In the genomic region with DNA sequence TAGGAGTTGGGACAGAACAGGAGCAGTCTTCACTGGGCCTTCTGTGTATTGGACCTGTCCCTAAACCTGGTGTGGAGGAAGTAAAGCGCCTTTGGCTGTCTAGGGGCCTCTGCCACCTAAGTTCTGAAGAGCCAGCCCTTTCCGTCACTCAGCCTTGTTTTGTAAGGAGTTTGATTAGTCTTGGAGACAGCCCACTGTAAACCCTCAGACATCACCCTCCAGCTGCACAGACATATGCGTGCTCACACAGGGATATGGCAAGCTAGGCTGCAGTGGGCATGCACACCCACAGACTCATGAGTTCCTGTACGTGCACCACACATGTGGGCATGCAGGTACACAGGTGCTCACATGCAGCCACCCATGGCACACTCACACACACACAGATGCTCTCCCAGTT, we compare ENCODE assay signal across 19 cellular contexts. TPM values are rescaled to one million over a fixed set of nuclear protein-coding genes. Genes with fewer than 3 reads are reported as not detected.
A peak's percentile ranks its signal among the peaks of the same experiment; 100 is the strongest.
DNase-seq lines count a peak whose midpoint lies in the region; ATAC-seq and TF ChIP-seq lines count a peak whose summit lies in the region.
"Had no signal": no experiment of that assay in that cellular context is flagged by ENCODE, and none has a peak within 500 bp of the region (broad histone marks: within the 10 kb centered on the region; RNA-seq: fewer than 3 reads in every experiment).

No MANE protein-coding gene starts in this region.

- H3K36me3 ChIP-seq in OCI-LY7 (ENCODE audit: insufficient read depth, low read length), result peaks cover 67% of the 10 kb centered on the region; the same call in 1 of the 2 replicates
- peaks cover 0 to 21% of the 10 kb centered on the region in 2 donors for H3K36me3 ChIP-seq in left lung
- H3K36me3 ChIP-seq in esophagus muscularis mucosa, result peaks cover 0 to 6% (median 0%) of the 10 kb centered on the region in 4 donors

- no peak for TF ChIP-seq CTCF in GM12875 (IDR thresholded peaks at IDR 0.05; ENCODE audit: borderline replicate concordance, insufficient read depth, low read depth, low read length)
- TF ChIP-seq CTCF in OCI-LY7 (conservative IDR thresholded peaks at IDR 0.05; ENCODE audit: low read length), result no peak
- TF ChIP-seq CTCF in left lung (IDR thresholded peaks at IDR 0.05), result no peak
- no peak for TF ChIP-seq CTCF in esophagus muscularis mucosa (IDR thresholded peaks at IDR 0.05)

- POLR2A ChIA-PET in OCI-LY7 (lab: Charles Lee), result interaction anchor here (1.0 kb wide), 1 partner anchor 38 kb away, joined by 3 read pairs; no protein-coding TSS in a partner anchor

- H3K9me3 Mint-ChIP-seq in stimulated activated memory B cell treated with anti-CD40 and anti-IgM and Interleukin-4, amounts not matched to agents 10 μg/mL and 1 μg/mL and 100 μg/mL, for 72 hours, result no peaks in the 10 kb centered on the region
- H3K9me3 Mint-ChIP-seq: activated naive CD8-positive, alpha-beta T cell treated with anti-CD3 and anti-CD28 coated beads, Interleukin-2, amount 50 U/mL, for 24 hours; activated T-helper 2 cell treated with anti-CD3 and anti-CD28 coated beads, Interferon-gamma antibody, Interleukin-2, Interleukin-4, amounts not matched to agents 10 μg/mL and 5 μg/mL and 100 μg/mL, durations not matched to agents 14 hours and 24 hours and 36 hours; central memory CD8-positive, alpha-beta T cell; mesothelial cell of epicardium had no signal

- CTCF ChIA-PET in OCI-LY7 (lab: Charles Lee; ENCODE audit: unreplicated experiment), result interaction anchor here (0.8 to 1.4 kb wide), 4 partner anchors 9 to 30 kb away, joined by 3 to 5 read pairs (median 4); no protein-coding TSS in a partner anchor

- peaks cover 14% of the 10 kb centered on the region; the same call in 1 of the 2 replicates for H4K20me1 ChIP-seq in OCI-LY7 (ENCODE audit: insufficient read depth, low read length)

- 83% methylated on average over 4 of the region's 4 CpGs for WGBS in esophagus muscularis mucosa

- no peak overlapping the region for H2AFZ ChIP-seq in OCI-LY7 (ENCODE audit: low read length)
- H2AFZ ChIP-seq: hepatocyte had no signal

- ATAC-seq in left lung (no peak), GM21360 (IDR thresholded peaks at IDR 0.05; ENCODE audit: unreplicated experiment) (no peak), GM18511 (IDR thresholded peaks at IDR 0.05; ENCODE audit: unreplicated experiment) (no peak)
- ATAC-seq in stimulated activated memory B cell treated with anti-CD40 and anti-IgM and Interleukin-4, amounts not matched to agents 10 μg/mL and 1 μg/mL and 100 μg/mL, for 72 hours, result no peak
- ATAC-seq: activated CD8-positive, alpha-beta memory T cell treated with anti-CD3 and anti-CD28 coated beads, Interleukin-2, amount 10 ng/mL, durations not matched to agents 7 days and 5 days; activated naive CD8-positive, alpha-beta T cell treated with anti-CD3 and anti-CD28 coated beads, Interleukin-2, amount 50 U/mL, for 24 hours had no signal

- H3K27me3 Mint-ChIP-seq in stimulated activated memory B cell treated with anti-CD40 and anti-IgM and Interleukin-4, amounts not matched to agents 10 μg/mL and 1 μg/mL and 100 μg/mL, for 72 hours, result no peaks in the 10 kb centered on the region
- H3K27me3 Mint-ChIP-seq: activated CD8-positive, alpha-beta memory T cell treated with anti-CD3 and anti-CD28 coated beads, Interleukin-2, amount 10 ng/mL, durations not matched to agents 7 days and 5 days; activated naive CD8-positive, alpha-beta T cell treated with anti-CD3 and anti-CD28 coated beads, Interleukin-2, amount 50 U/mL, for 24 hours; central memory CD8-positive, alpha-beta T cell had no signal

- H3K27me3 ChIP-seq in left lung (no peaks in the 10 kb centered on the region), esophagus muscularis mucosa (no peaks in the 10 kb centered on the region)
- H3K27me3 ChIP-seq: hepatocyte had no signal

- TF ChIP-seq EP300 in esophagus muscularis mucosa (IDR thresholded peaks at IDR 0.05), result no peak

- H3K4me1 Mint-ChIP-seq in stimulated activated memory B cell treated with anti-CD40 and anti-IgM and Interleukin-4, amounts not matched to agents 10 μg/mL and 1 μg/mL and 100 μg/mL, for 72 hours, result peaks cover 85% of the 10 kb centered on the region

- DNase-seq in OCI-LY7 (ENCODE audit: low spot score), result no peak
- DNase-seq in left lung, result no peak
- DNase-seq in esophagus muscularis mucosa (ENCODE audit: extremely low spot score), result no peak
- DNase-seq in ureter (ENCODE audit: low spot score), result no peak
- DNase-seq: activated CD8-positive, alpha-beta memory T cell treated with anti-CD3 and anti-CD28 coated beads, Interleukin-2, amount 10 ng/mL, durations not matched to agents 7 days and 5 days; activated naive CD8-positive, alpha-beta T cell treated with anti-CD3 and anti-CD28 coated beads, Interleukin-2, amount 50 U/mL, for 24 hours; kidney; NCI-H1417; NK-92 treated with Interleukin-12 subunit alpha and Interleukin-12 subunit beta, amount 100 ng/mL, for 24 hours; stimulated activated CD4-positive, alpha-beta T cell treated with anti-CD3 and anti-CD28 coated beads, Interleukin-1b, Interleukin-23, amount 100 ng/mL, for 48 hours had no signal

- H3K9me3 ChIP-seq in OCI-LY7 (ENCODE audit: low read length) (no peaks in the 10 kb centered on the region), left lung (no peaks in the 10 kb centered on the region), esophagus muscularis mucosa (no peaks in the 10 kb centered on the region)

- peak overlapping the region; percentile 28 for H3K4me3 Mint-ChIP-seq in stimulated activated memory B cell treated with anti-CD40 and anti-IgM and Interleukin-4, amounts not matched to agents 10 μg/mL and 1 μg/mL and 100 μg/mL, for 72 hours
- H3K4me3 Mint-ChIP-seq: activated CD8-positive, alpha-beta memory T cell treated with anti-CD3 and anti-CD28 coated beads, Interleukin-2, amount 10 ng/mL, durations not matched to agents 7 days and 5 days; activated naive CD8-positive, alpha-beta T cell treated with anti-CD3 and anti-CD28 coated beads, Interleukin-2, amount 50 U/mL, for 24 hours; central memory CD8-positive, alpha-beta T cell; mesothelial cell of epicardium had no signal

- H3K27ac ChIP-seq in OCI-LY7 (ENCODE audit: low read depth, low read length, poor library complexity, severe bottlenecking) (peak overlapping the region; percentile 94), left lung (peak overlapping the region; percentile 34 to 95), esophagus muscularis mucosa (replicated peaks in 1 of 4) (peak overlapping the region in 2 of 4 donors; percentile 40 to 57)
- H3K27ac ChIP-seq: hepatocyte, KMS-11 had no signal

- H3K9me2 ChIP-seq in OCI-LY7 (ENCODE audit: insufficient read depth, low read length), result no peaks in the 10 kb centered on the region

- intact Hi-C loops in OCI-LY7 (cut with micrococcal nuclease; ENCODE audit: unreplicated experiment) (no loop called here), left lung (cut with DNase I) (no loop called here), esophagus muscularis mucosa (cut with DNase I) (no loop called here)

- H3K27ac Mint-ChIP-seq in stimulated activated memory B cell treated with anti-CD40 and anti-IgM and Interleukin-4, amounts not matched to agents 10 μg/mL and 1 μg/mL and 100 μg/mL, for 72 hours, result peak overlapping the region; percentile 80
- H3K27ac Mint-ChIP-seq: activated CD8-positive, alpha-beta memory T cell treated with anti-CD3 and anti-CD28 coated beads, Interleukin-2, amount 10 ng/mL, durations not matched to agents 7 days and 5 days; activated naive CD8-positive, alpha-beta T cell treated with anti-CD3 and anti-CD28 coated beads, Interleukin-2, amount 50 U/mL, for 24 hours; activated T-helper 2 cell treated with anti-CD3 and anti-CD28 coated beads, Interferon-gamma antibody, Interleukin-2, Interleukin-4, amounts not matched to agents 10 μg/mL and 5 μg/mL and 100 μg/mL, durations not matched to agents 14 hours and 24 hours and 36 hours; mesothelial cell of epicardium had no signal

- peaks cover 97% of the 10 kb centered on the region for H3K79me2 ChIP-seq in OCI-LY7 (ENCODE audit: insufficient read depth, low read depth, low read length)

- H3K4me1 ChIP-seq in OCI-LY7 (ENCODE audit: insufficient read depth, low read length, poor library complexity, severe bottlenecking) (peaks cover 84% of the 10 kb centered on the region), left lung (peaks cover 24 to 83% of the 10 kb centered on the region in 2 donors), esophagus muscularis mucosa (peaks cover 16 to 96% (median 64%) of the 10 kb centered on the region in 4 donors)

- H3K36me3 Mint-ChIP-seq in stimulated activated memory B cell treated with anti-CD40 and anti-IgM and Interleukin-4, amounts not matched to agents 10 μg/mL and 1 μg/mL and 100 μg/mL, for 72 hours, result peaks cover 12% of the 10 kb centered on the region
- H3K36me3 Mint-ChIP-seq: activated CD8-positive, alpha-beta memory T cell treated with anti-CD3 and anti-CD28 coated beads, Interleukin-2, amount 10 ng/mL, durations not matched to agents 7 days and 5 days; mesothelial cell of epicardium had no signal

- H3K4me2 ChIP-seq in OCI-LY7 (ENCODE audit: low read length), result peak overlapping the region; percentile 91
- H3K4me2 ChIP-seq: hepatocyte, KMS-11 had no signal

- peak overlapping the region; percentile 36 for H3K4me3 ChIP-seq in GM12875 (ENCODE audit: low read depth, low read length)
- peak overlapping the region; percentile 53 for H3K4me3 ChIP-seq in OCI-LY7 (ENCODE audit: low read depth, low read length, poor library complexity, severe bottlenecking)
- H3K4me3 ChIP-seq in left lung, result peak overlapping the region in 1 of 2 donors; percentile 45
- no peak overlapping the region for H3K4me3 ChIP-seq in esophagus muscularis mucosa
- H3K4me3 ChIP-seq: hepatocyte had no signal

- TF ChIP-seq POLR2A in esophagus muscularis mucosa (IDR thresholded peaks at IDR 0.05; ENCODE audit: low read depth), result no peak

- BruUV-seq in OCI-LY7 (replicated peaks; lab: Mats Ljungman, UMichigan), result no TSS peak

RNA-seq across cellular contexts. Expression of a gene that starts 5.2 kb away (rescaled TPM):
- total RNA-seq in OCI-LY7 (2014; rRNA removed; shearing (Covaris generic)), result 9.5 and 13.3 TPM in 2 replicates
- total RNA-seq in OCI-LY7 (2022) (91.6 and 108 TPM in 2 replicates), left lung (10 to 100 TPM; 73.2 to 73.7 TPM), esophagus muscularis mucosa (10 to 100 TPM in 3 of 4 donors, 1 to 10 TPM in 1; 7.0 to 16.7 (median 12.4) TPM), ureter (82.2 TPM)

RNA-seq across cellular contexts. Expression of a gene that starts 36.0 kb away (rescaled TPM):
- total RNA-seq in OCI-LY7 (2014; rRNA removed; shearing (Covaris generic)), result 9.9 and 15.8 TPM in 2 replicates
- total RNA-seq in OCI-LY7 (2022) (34.7 and 34.8 TPM in 2 replicates), left lung (10 to 100 TPM; 24.3 to 28.0 TPM), esophagus muscularis mucosa (10 to 100 TPM in 1 of 4 donors, 1 to 10 TPM in 3; 6.8 to 10.3 (median 9.0) TPM), ureter (33.3 TPM)

Comparison
In these comparisons a context has a peak if more than half of its experiments do, and no peak if none do; other contexts are left out.
1. H3K4me3 ChIP-seq: peak in GM12875 (single experiment) and OCI-LY7 (single experiment); none in esophagus muscularis mucosa (0 of 4).